8 cellular contexts compared by ENCODE assay signal in genomic region chr1:12019858-12020509, GRCh38. TPM values are rescaled to one million over a fixed set of nuclear protein-coding genes. Genes with fewer than 3 reads are reported as not detected.
DNase-seq lines count a peak whose midpoint lies in the region; ATAC-seq and TF ChIP-seq lines count a peak whose summit lies in the region.

No MANE protein-coding gene starts in this region.

- H4K20me1 ChIP-seq in SU-DHL-6 (ENCODE audit: low read depth, low read length) = no peaks in the 10 kb centered on the region
- H4K20me1 ChIP-seq in osteoblast (ENCODE audit: insufficient read depth, low read length) = peaks cover 6% of the 10 kb centered on the region

- no peak for DNase-seq in activated T-cell treated with anti-CD3 and anti-CD28 coated beads, Interleukin-2, amount 50 U/mL, for 24 hours
- no peak for DNase-seq in activated T-cell treated with anti-CD3 and anti-CD28 coated beads, Interleukin-2, amount 50 U/mL, for 48 hours
- DNase-seq in fibroblast of peridontal ligament (ENCODE audit: extremely low read depth) = peak; percentile 27
- peak; percentile 78 for DNase-seq in osteoblast (ENCODE audit: insufficient read length, low spot score, missing footprints)
- no peak for DNase-seq in NCI-H1436 (lab: John Stamatoyannopoulos, UW)
- no peak for DNase-seq in NCI-H2081 treated with DMSO at 0.1 percent for 48 hours (lab: John Stamatoyannopoulos, UW)

- no peak for ATAC-seq in HG02884 (IDR thresholded peaks at IDR 0.05; ENCODE audit: unreplicated experiment)

- peak overlapping the region; percentile 74 for H3K9ac ChIP-seq in SU-DHL-6 (ENCODE audit: low read length)

- peaks cover 6% of the 10 kb centered on the region for H3F3A ChIP-seq in SU-DHL-6 (ENCODE audit: insufficient read depth)

- H3K4me2 ChIP-seq in SU-DHL-6 (ENCODE audit: low read depth, low read length, poor library complexity, severe bottlenecking) = peak overlapping the region; percentile 77
- peak overlapping the region; percentile 90 for H3K4me2 ChIP-seq in osteoblast (ENCODE audit: insufficient read depth, low read length)

- H3K9me2 ChIP-seq in SU-DHL-6 (replicated peaks; ENCODE audit: insufficient read depth, low read length) = no peaks in the 10 kb centered on the region

- H3K27me3 ChIP-seq in SU-DHL-6 (ENCODE audit: low read length) (no peaks in the 10 kb centered on the region), osteoblast (ENCODE audit: insufficient read depth, low read length) (no peaks in the 10 kb centered on the region)

- H3K4me1 Mint-ChIP-seq in activated T-cell treated with anti-CD3 and anti-CD28 coated beads, Interleukin-2, amount 50 U/mL, for 24 hours (ENCODE audit: low read depth) = peaks cover 11% of the 10 kb centered on the region

- H3K36me3 ChIP-seq in SU-DHL-6 (ENCODE audit: low read length) = no peaks in the 10 kb centered on the region; the same call in 1 of the 2 replicates
- H3K36me3 ChIP-seq in osteoblast (ENCODE audit: insufficient read depth, low read length) = peaks cover 11% of the 10 kb centered on the region

- no peaks in the 10 kb centered on the region for H3K9me3 ChIP-seq in SU-DHL-6 (ENCODE audit: insufficient read depth, low read length)
- no peaks in the 10 kb centered on the region for H3K9me3 ChIP-seq in osteoblast (ENCODE audit: low read depth, low read length)

- H3K36me3 Mint-ChIP-seq in activated T-cell treated with anti-CD3 and anti-CD28 coated beads, Interleukin-2, amount 50 U/mL, for 24 hours (ENCODE audit: low read depth) = peaks cover 32% of the 10 kb centered on the region

- H3K27ac ChIP-seq in SU-DHL-6 (ENCODE audit: low read depth, low read length) (no peak overlapping the region), osteoblast (ENCODE audit: low read depth, low read length) (peak overlapping the region; percentile 68)

- peak overlapping the region; percentile 90 for H3K27ac Mint-ChIP-seq in activated T-cell treated with anti-CD3 and anti-CD28 coated beads, Interleukin-2, amount 50 U/mL, for 24 hours

- H3K4me1 ChIP-seq in osteoblast (ENCODE audit: insufficient read depth, low read length) = peaks cover 8% of the 10 kb centered on the region

- peak overlapping the region; percentile 90 for H2AFZ ChIP-seq in SU-DHL-6 (ENCODE audit: low read depth, low read length, severe bottlenecking)
- H2AFZ ChIP-seq in osteoblast (ENCODE audit: low read length) = peak overlapping the region; percentile 85

- peak overlapping the region; percentile 86 for H3K4me3 Mint-ChIP-seq in activated T-cell treated with anti-CD3 and anti-CD28 coated beads, Interleukin-2, amount 50 U/mL, for 24 hours

- H3K9me3 Mint-ChIP-seq in activated T-cell treated with anti-CD3 and anti-CD28 coated beads, Interleukin-2, amount 50 U/mL, for 24 hours = no peaks in the 10 kb centered on the region

- no peak for TF ChIP-seq CTCF in SU-DHL-6 (IDR thresholded peaks at IDR 0.05; ENCODE audit: insufficient read depth, low read length, poor library complexity, severe bottlenecking)
- TF ChIP-seq CTCF in osteoblast (IDR thresholded peaks at IDR 0.05; ENCODE audit: extremely low read depth, low read depth, low read length) = no peak

- H3K4me3 ChIP-seq in SU-DHL-6 (ENCODE audit: insufficient read depth, low read length, poor library complexity, severe bottlenecking) (peak overlapping the region; percentile 68), osteoblast (ENCODE audit: insufficient read depth, low read length) (peak overlapping the region; percentile 93)

- H3K79me2 ChIP-seq in SU-DHL-6 (ENCODE audit: insufficient read depth, low read length) (peaks cover 12% of the 10 kb centered on the region), osteoblast (ENCODE audit: insufficient read depth, low read length) (peaks cover 25% of the 10 kb centered on the region)

- H3K27me3 Mint-ChIP-seq in activated T-cell treated with anti-CD3 and anti-CD28 coated beads, Interleukin-2, amount 50 U/mL, for 24 hours = no peaks in the 10 kb centered on the region

RNA-seq across cellular contexts. Expression of gene MIIP, which starts 0.7 kb away (rescaled TPM):
- total RNA-seq in osteoblast = 24.2 and 26.4 TPM in 2 replicates

RNA-seq across cellular contexts. Expression of gene MFN2, which starts 39.7 kb away (rescaled TPM):
- 46.0 and 51.0 TPM in 2 replicates for total RNA-seq in osteoblast

RNA-seq across cellular contexts. Expression of gene TNFRSF8, which starts 43.1 kb away (rescaled TPM):
- under 0.01 and 0.29 TPM in 2 replicates for total RNA-seq in osteoblast

Comparison
In these comparisons a context has a peak if more than half of its experiments do, and no peak if none do; other contexts are left out.
1. DNase-seq: peak in fibroblast of peridontal ligament (single experiment) and osteoblast (single experiment); none in activated T-cell treated with anti-CD3 and anti-CD28 coated beads, Interleukin-2, amount 50 U/mL, for 24 hours (single experiment), activated T-cell treated with anti-CD3 and anti-CD28 coated beads, Interleukin-2, amount 50 U/mL, for 48 hours (0 of 2), NCI-H1436 (single experiment) and NCI-H2081 treated with DMSO at 0.1 percent for 48 hours (single experiment).